ENCODE assay signal across 22 cellular contexts in the genomic region with DNA sequence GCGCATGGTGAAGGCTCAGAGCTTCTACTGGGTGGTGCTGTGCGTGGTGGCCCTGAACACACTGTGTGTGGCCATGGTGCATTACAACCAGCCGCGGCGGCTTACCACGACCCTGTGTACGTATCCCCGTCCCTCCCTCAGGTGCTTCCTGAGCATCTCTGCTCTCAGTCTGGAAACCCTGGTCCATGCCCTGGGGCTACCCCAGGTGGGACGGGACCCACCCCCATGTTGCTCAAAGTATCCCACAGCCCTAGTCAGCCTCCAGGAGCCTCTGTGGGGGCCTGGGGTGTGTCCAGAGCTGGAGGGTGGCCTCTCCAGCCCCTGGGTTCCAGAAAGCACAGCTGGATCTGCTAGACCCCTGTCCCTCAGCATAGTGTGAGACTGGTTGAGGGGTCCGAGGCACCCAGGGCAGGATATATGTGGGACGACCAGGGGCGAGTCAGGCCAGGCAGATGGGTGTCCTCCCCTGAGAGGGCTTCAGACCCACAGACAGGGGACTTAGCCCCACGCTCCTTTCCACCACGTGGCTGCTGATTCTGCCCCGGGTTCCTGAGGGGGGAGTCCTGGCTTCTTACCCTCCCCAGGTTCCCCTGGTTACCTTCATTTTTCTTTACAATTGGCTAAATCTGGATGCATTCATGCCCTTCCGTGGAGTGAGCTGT.
A peak's percentile ranks its signal among the peaks of the same experiment; 100 is the strongest.
DNase-seq lines count a peak whose midpoint lies in the region; ATAC-seq, FAIRE-seq and TF ChIP-seq lines count a peak whose summit lies in the region.
"Had no signal": no experiment of that assay in that cellular context is flagged by ENCODE, and none has a peak within 500 bp of the region (broad histone marks: within the 10 kb centered on the region; RNA-seq: fewer than 3 reads in every experiment).

No MANE protein-coding gene starts in this region.

- peaks cover 0 to 20% of the 10 kb centered on the region in 2 experiments; a peak in 1 of 4 replicates for H3K4me1 ChIP-seq in SK-N-SH (ENCODE audit: control insufficient read depth in 1 of 2, insufficient read depth in 2 of 2, low read depth in 1 of 2, low read length in 1 of 2)
- H3K4me1 ChIP-seq: breast epithelium, colonic mucosa, gastroesophageal sphincter had no signal

- WGBS in SK-N-SH (ENCODE audit: low lambda C conversion rate), result 66% methylated on average over 12 of the region's 16 CpGs

- no peaks in the 10 kb centered on the region for H4K20me1 ChIP-seq in SK-N-SH (ENCODE audit: insufficient read depth)

- no peaks in the 10 kb centered on the region for H3K36me3 Mint-ChIP-seq in natural killer cell
- no peaks in the 10 kb centered on the region for H3K36me3 Mint-ChIP-seq in natural killer cell treated with Interleukin-12 subunit alpha and Interleukin-12 subunit beta and Interleukin-15 and Interleukin-18, amount 100 ng/mL, for 72 hours
- H3K36me3 Mint-ChIP-seq: stimulated activated naive B cell treated with anti-CD40 and anti-IgM and Interleukin-4, amounts not matched to agents 10 μg/mL and 1 μg/mL and 100 μg/mL, for 72 hours had no signal

- FAIRE-seq in RCC 7860 (lab: Jason Lieb, UNC), result no peak
- FAIRE-seq: GM12892, keratinocyte had no signal

- TF ChIP-seq CTCF in SK-N-SH (IDR thresholded peaks at IDR 0.05) (no peak), natural killer cell (IDR thresholded peaks at IDR 0.05) (no peak)

- no peaks in the 10 kb centered on the region for H3K9me2 ChIP-seq in SK-N-SH

- no peaks in the 10 kb centered on the region for H3K27me3 ChIP-seq in SK-N-SH (ENCODE audit: insufficient read depth)
- H3K27me3 ChIP-seq: colonic mucosa had no signal

- H3K4me1 Mint-ChIP-seq in natural killer cell, result no peaks in the 10 kb centered on the region
- no peaks in the 10 kb centered on the region for H3K4me1 Mint-ChIP-seq in natural killer cell treated with Interleukin-12 subunit alpha and Interleukin-12 subunit beta and Interleukin-15 and Interleukin-18, amount 100 ng/mL, for 72 hours (ENCODE audit: low read depth in 2 of 2)
- H3K4me1 Mint-ChIP-seq: stimulated activated naive B cell treated with anti-CD40 and anti-IgM and Interleukin-4, amounts not matched to agents 10 μg/mL and 1 μg/mL and 100 μg/mL, for 72 hours had no signal

- H3K4me2 ChIP-seq in SK-N-SH, result no peak overlapping the region

- no peak for TF ChIP-seq RAD21 in SK-N-SH (IDR thresholded peaks at IDR 0.05; ENCODE audit: low read length)

- DNase-seq in SK-N-SH, result peak; percentile 8
- DNase-seq in natural killer cell, result peak; percentile 15
- no peak for DNase-seq in natural killer cell treated with Interleukin-12 subunit alpha and Interleukin-12 subunit beta and Interleukin-15 and Interleukin-18, amount 100 ng/mL, for 72 hours (ENCODE audit: low spot score)
- peak; percentile 42 for DNase-seq in sciatic nerve (ENCODE audit: low spot score)
- no peak for DNase-seq in RCC 7860 (ENCODE audit: low spot score)
- no peak for DNase-seq in germinal center (ENCODE audit: low spot score)
- no peak for DNase-seq in NCI-H69 (lab: John Stamatoyannopoulos, UW)
- DNase-seq: activated CD4-positive, alpha-beta T cell treated with anti-CD3 and anti-CD28 coated beads for 4 hours; colonic mucosa; EL; MV-4-11; nucleus accumbens; stimulated activated CD4-positive, alpha-beta T cell treated with anti-CD3 and anti-CD28 coated beads, Interleukin-2, amount 100 ng/mL, for 48 hours; stimulated activated naive B cell treated with anti-CD40 and anti-IgM and Interleukin-4, amounts not matched to agents 10 μg/mL and 1 μg/mL and 100 μg/mL, for 72 hours; T-helper 17 cell had no signal

- no peaks in the 10 kb centered on the region for H3K36me3 ChIP-seq in SK-N-SH (replicated peaks in 1 of 2; ENCODE audit: control insufficient read depth in 1 of 2, insufficient read depth in 2 of 2, low read length in 1 of 2)
- H3K36me3 ChIP-seq: breast epithelium, colonic mucosa, gastroesophageal sphincter had no signal

- no peak overlapping the region for H3K4me3 ChIP-seq in SK-N-SH (ENCODE audit: low read depth in 2 of 2, low read length in 1 of 2)
- H3K4me3 ChIP-seq: breast epithelium, colonic mucosa, gastroesophageal sphincter had no signal

- ATAC-seq in SK-N-SH treated with all-trans-retinoic acid at 6 μM for 48 hours (no peak), natural killer cell (no peak), sciatic nerve (no peak)
- no peak for ATAC-seq in natural killer cell treated with Interleukin-12 subunit alpha and Interleukin-12 subunit beta and Interleukin-15 and Interleukin-18, amount 100 ng/mL, for 72 hours
- ATAC-seq: gastroesophageal sphincter; stimulated activated naive B cell treated with anti-CD40 and anti-IgM and Interleukin-4, amounts not matched to agents 10 μg/mL and 1 μg/mL and 100 μg/mL, for 72 hours; T-helper 17 cell had no signal

- no peaks in the 10 kb centered on the region for H3K9me3 ChIP-seq in SK-N-SH
- H3K9me3 ChIP-seq: breast epithelium, colonic mucosa, gastroesophageal sphincter had no signal

- no peaks in the 10 kb centered on the region for H3F3A ChIP-seq in SK-N-SH (replicated peaks; ENCODE audit: insufficient read depth)

- no peak overlapping the region for H3K27ac Mint-ChIP-seq in natural killer cell
- no peak overlapping the region for H3K27ac Mint-ChIP-seq in natural killer cell treated with Interleukin-12 subunit alpha and Interleukin-12 subunit beta and Interleukin-15 and Interleukin-18, amount 100 ng/mL, for 72 hours
- H3K27ac Mint-ChIP-seq: CD4-positive, alpha-beta T cell; stimulated activated naive B cell treated with anti-CD40 and anti-IgM and Interleukin-4, amounts not matched to agents 10 μg/mL and 1 μg/mL and 100 μg/mL, for 72 hours had no signal

- intact Hi-C loops in natural killer cell (cut with micrococcal nuclease), result no loop called here
- intact Hi-C loops in sciatic nerve (cut with DNase I), result no loop called here

- peaks cover 8 to 12% of the 10 kb centered on the region in 2 donors for H3K27me3 Mint-ChIP-seq in natural killer cell (ENCODE audit: low read depth in 2 of 2)
- peaks cover 16 to 35% of the 10 kb centered on the region in 2 donors for H3K27me3 Mint-ChIP-seq in natural killer cell treated with Interleukin-12 subunit alpha and Interleukin-12 subunit beta and Interleukin-15 and Interleukin-18, amount 100 ng/mL, for 72 hours

- POLR2A ChIA-PET in SK-N-SH (lab: Yijun Ruan, JAX), result no interaction called here

- TF ChIP-seq EP300 in SK-N-SH (IDR thresholded peaks at IDR 0.05; ENCODE audit: borderline replicate concordance in 1 of 2, low read depth in 1 of 2, low read length in 1 of 2), result no peak

- no peaks in the 10 kb centered on the region for H3K79me2 ChIP-seq in SK-N-SH (ENCODE audit: insufficient read depth)

- CTCF ChIA-PET in SK-N-SH (lab: Yijun Ruan, JAX), result interaction anchor here (2.3 kb wide), 1 partner anchor 30 kb away, joined by 7 read pairs; no protein-coding TSS in a partner anchor

- no peaks in the 10 kb centered on the region for H3K9me3 Mint-ChIP-seq in natural killer cell
- H3K9me3 Mint-ChIP-seq in natural killer cell treated with Interleukin-12 subunit alpha and Interleukin-12 subunit beta and Interleukin-15 and Interleukin-18, amount 100 ng/mL, for 72 hours, result no peaks in the 10 kb centered on the region
- H3K9me3 Mint-ChIP-seq: CD4-positive, alpha-beta T cell; stimulated activated naive B cell treated with anti-CD40 and anti-IgM and Interleukin-4, amounts not matched to agents 10 μg/mL and 1 μg/mL and 100 μg/mL, for 72 hours had no signal

- H3K9ac ChIP-seq in SK-N-SH, result no peak overlapping the region

- no peak overlapping the region for H2AFZ ChIP-seq in SK-N-SH (ENCODE audit: low read depth)

- no peak overlapping the region for H3K4me3 Mint-ChIP-seq in natural killer cell
- no peak overlapping the region for H3K4me3 Mint-ChIP-seq in natural killer cell treated with Interleukin-12 subunit alpha and Interleukin-12 subunit beta and Interleukin-15 and Interleukin-18, amount 100 ng/mL, for 72 hours
- H3K4me3 Mint-ChIP-seq: CD4-positive, alpha-beta T cell; stimulated activated naive B cell treated with anti-CD40 and anti-IgM and Interleukin-4, amounts not matched to agents 10 μg/mL and 1 μg/mL and 100 μg/mL, for 72 hours; T-helper 17 cell had no signal

- no peak overlapping the region; a peak in 1 of 4 replicates for H3K27ac ChIP-seq in SK-N-SH (ENCODE audit: low read depth in 2 of 2, low read length in 1 of 2)
- H3K27ac ChIP-seq: 22Rv1, breast epithelium, colonic mucosa, gastroesophageal sphincter had no signal

TF ChIP-seq in SK-N-SH, 30 proteins besides CTCF, POLR2A, EP300 and RAD21 (continues in another document):
- no peak for TF ChIP-seq TAF1 (IDR thresholded peaks at IDR 0.05; ENCODE audit: borderline replicate concordance, low read depth, low read length)
- TF ChIP-seq RXRA (IDR thresholded peaks at IDR 0.05; ENCODE audit: borderline replicate concordance, low read depth), result no peak
- TF ChIP-seq POLR2AphosphoS5 (IDR thresholded peaks at IDR 0.05; ENCODE audit: low read depth, low read length), result no peak
- no peak for TF ChIP-seq GABPA (IDR thresholded peaks at IDR 0.05; ENCODE audit: low read depth)
- TF ChIP-seq MEF2A (IDR thresholded peaks at IDR 0.05; ENCODE audit: borderline replicate concordance, low read depth), result no peak
- no peak for TF ChIP-seq RCOR1 (IDR thresholded peaks at IDR 0.05; ENCODE audit: low read length)
- TF ChIP-seq SIN3A (IDR thresholded peaks at IDR 0.05; ENCODE audit: borderline replicate concordance, low read depth, low read length), result no peak
- TF ChIP-seq ELF1 (IDR thresholded peaks at IDR 0.05), result no peak
- no peak for TF ChIP-seq EZH2phosphoT487 (IDR thresholded peaks at IDR 0.05; ENCODE audit: borderline replicate concordance, low read depth)
- TF ChIP-seq TCF12 (IDR thresholded peaks at IDR 0.05), result no peak
- TF ChIP-seq GATA2 (CRISPR knock-in tag; IDR thresholded peaks at IDR 0.05), result no peak
- TF ChIP-seq NRF1 (IDR thresholded peaks at IDR 0.05; ENCODE audit: low read depth, low read length), result no peak

TF ChIP-seq in SK-N-SH treated with all-trans-retinoic acid at 6 μM for 48 hours, 23 proteins besides CTCF, POLR2A, EP300 and RAD21 (continues in another document):
- TF ChIP-seq TCF4 (CRISPR knock-in tag; IDR thresholded peaks at IDR 0.05; ENCODE audit: borderline replicate concordance) (no peak), PPARA (CRISPR knock-in tag; IDR thresholded peaks at IDR 0.05; ENCODE audit: borderline replicate concordance) (no peak), ESRRG (CRISPR knock-in tag; IDR thresholded peaks at IDR 0.05) (no peak), ZFP3 (CRISPR knock-in tag; IDR thresholded peaks at IDR 0.05) (no peak), ISL1 (CRISPR knock-in tag; IDR thresholded peaks at IDR 0.05) (no peak), TOX (CRISPR knock-in tag; IDR thresholded peaks at IDR 0.05; ENCODE audit: borderline replicate concordance) (no peak)
- TF ChIP-seq, protein P1, sequence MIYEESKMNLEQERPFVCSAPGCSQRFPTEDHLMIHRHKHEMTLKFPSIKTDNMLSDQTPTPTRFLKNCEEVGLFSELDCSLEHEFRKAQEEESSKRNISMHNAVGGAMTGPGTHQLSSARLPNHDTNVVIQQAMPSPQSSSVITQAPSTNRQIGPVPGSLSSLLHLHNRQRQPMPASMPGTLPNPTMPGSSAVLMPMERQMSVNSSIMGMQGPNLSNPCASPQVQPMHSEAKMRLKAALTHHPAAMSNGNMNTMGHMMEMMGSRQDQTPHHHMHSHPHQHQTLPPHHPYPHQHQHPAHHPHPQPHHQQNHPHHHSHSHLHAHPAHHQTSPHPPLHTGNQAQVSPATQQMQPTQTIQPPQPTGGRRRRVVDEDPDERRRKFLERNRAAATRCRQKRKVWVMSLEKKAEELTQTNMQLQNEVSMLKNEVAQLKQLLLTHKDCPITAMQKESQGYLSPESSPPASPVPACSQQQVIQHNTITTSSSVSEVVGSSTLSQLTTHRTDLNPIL (CRISPR knock-in tag; IDR thresholded peaks at IDR 0.05; ENCODE audit: low read depth), result no peak

Comparison
In these comparisons a context has a peak if more than half of its experiments do, and no peak if none do; other contexts are left out.
1. DNase-seq: peak in SK-N-SH (single experiment), natural killer cell (single experiment) and sciatic nerve (single experiment); none in natural killer cell treated with Interleukin-12 subunit alpha and Interleukin-12 subunit beta and Interleukin-15 and Interleukin-18, amount 100 ng/mL, for 72 hours (single experiment), RCC 7860 (single experiment), germinal center (single experiment) and NCI-H69 (single experiment).